In genomic region chr15:46714959-46715358, GRCh38 we compare ENCODE assay signal across 26 cellular contexts.
"Had no signal": no experiment of that assay in that cellular context is flagged by ENCODE, and none has a peak within 500 bp of the region (broad histone marks: within the 10 kb centered on the region; RNA-seq: fewer than 3 reads in every experiment).

No MANE protein-coding gene starts in this region.

- DNase-seq: activated B cell treated with CpG ODN at 0.5 μM for 24 hours; activated CD4-positive, alpha-beta T cell treated with anti-CD3 and anti-CD28 coated beads for 36 hours; activated CD4-positive, alpha-beta T cell treated with anti-CD3 and anti-CD28 coated beads, Interleukin-2, amount 50 U/mL, for 48 hours; activated CD8-positive, alpha-beta memory T cell treated with anti-CD3 and anti-CD28 coated beads, Interleukin-2, amount 50 U/mL, for 48 hours; activated naive CD4-positive, alpha-beta T cell; activated naive CD8-positive, alpha-beta T cell treated with anti-CD3 and anti-CD28 coated beads for 36 hours; activated T-cell treated with anti-CD3 and anti-CD28 coated beads, Interleukin-2, amount 50 U/mL, for 4 hours; colonic mucosa; dorsolateral prefrontal cortex; effector memory CD8-positive, alpha-beta T cell; foreskin melanocyte; left ventricle myocardium superior; mammary epithelial cell; midbrain; natural killer cell; pancreas; psoas muscle; stimulated activated CD4-positive, alpha-beta T cell treated with anti-CD3 and anti-CD28 coated beads, Interleukin-4, amount 100 ng/mL, for 24 hours; stimulated activated naive CD4-positive, alpha-beta T cell treated with Interleukin-2 at 50 U/mL for 16 hours; upper lobe of right lung had no signal

- H3K4me1 Mint-ChIP-seq: activated B cell treated with CpG ODN at 0.5 μM for 24 hours; activated CD4-positive, alpha-beta T cell treated with anti-CD3 and anti-CD28 coated beads for 36 hours; activated naive CD8-positive, alpha-beta T cell treated with anti-CD3 and anti-CD28 coated beads for 36 hours; central memory CD8-positive, alpha-beta T cell; natural killer cell had no signal

- H3K4me1 ChIP-seq: breast epithelium, colonic mucosa, pancreas, psoas muscle, right atrium auricular region, upper lobe of right lung had no signal

- H3K9me3 Mint-ChIP-seq: activated naive CD8-positive, alpha-beta T cell treated with anti-CD3 and anti-CD28 coated beads for 36 hours had no signal

- H3K27me3 ChIP-seq: breast epithelium, colonic mucosa, dorsolateral prefrontal cortex, hepatocyte, pancreas, right atrium auricular region, upper lobe of right lung had no signal

- H3K79me2 ChIP-seq: hepatocyte had no signal

- H3K27ac Mint-ChIP-seq: activated B cell treated with CpG ODN at 0.5 μM for 24 hours; activated CD4-positive, alpha-beta T cell treated with anti-CD3 and anti-CD28 coated beads for 36 hours; activated naive CD8-positive, alpha-beta T cell treated with anti-CD3 and anti-CD28 coated beads for 36 hours; activated T-helper 2 cell treated with anti-CD3 and anti-CD28 coated beads, Interferon-gamma antibody, Interleukin-2, Interleukin-4, amounts not matched to agents 10 μg/mL and 5 μg/mL and 100 μg/mL, durations not matched to agents 14 hours and 24 hours and 36 hours; effector memory CD8-positive, alpha-beta T cell; natural killer cell had no signal

- H3K9me3 ChIP-seq: breast epithelium, colonic mucosa, pancreas, psoas muscle, right atrium auricular region, upper lobe of right lung had no signal

- ATAC-seq: activated CD4-positive, alpha-beta T cell treated with anti-CD3 and anti-CD28 coated beads for 36 hours; activated T-cell treated with anti-CD3 and anti-CD28 coated beads, Interleukin-2, amount 50 U/mL, for 4 hours; effector memory CD8-positive, alpha-beta T cell; esophagus mucosa; left ventricle myocardium superior; natural killer cell; pancreas; psoas muscle; upper lobe of right lung had no signal

- H3K36me3 ChIP-seq: breast epithelium, colonic mucosa, pancreas, right atrium auricular region, upper lobe of right lung had no signal

- H3K27me3 Mint-ChIP-seq: activated B cell treated with CpG ODN at 0.5 μM for 24 hours; activated CD4-positive, alpha-beta T cell treated with anti-CD3 and anti-CD28 coated beads for 36 hours; activated naive CD8-positive, alpha-beta T cell treated with anti-CD3 and anti-CD28 coated beads for 36 hours; central memory CD8-positive, alpha-beta T cell; effector memory CD8-positive, alpha-beta T cell had no signal

- H3K4me3 ChIP-seq: breast epithelium, colonic mucosa, dorsolateral prefrontal cortex, hepatocyte, pancreas, psoas muscle, right atrium auricular region, upper lobe of right lung had no signal

- H3K4me3 Mint-ChIP-seq: activated B cell treated with CpG ODN at 0.5 μM for 24 hours; activated CD4-positive, alpha-beta T cell treated with anti-CD3 and anti-CD28 coated beads for 36 hours; activated naive CD8-positive, alpha-beta T cell treated with anti-CD3 and anti-CD28 coated beads for 36 hours; activated T-cell treated with anti-CD3 and anti-CD28 coated beads, Interleukin-2, amount 50 U/mL, for 4 hours; central memory CD8-positive, alpha-beta T cell; effector memory CD8-positive, alpha-beta T cell; natural killer cell had no signal

- H2AFZ ChIP-seq: hepatocyte had no signal

- H3K36me3 Mint-ChIP-seq: activated naive CD8-positive, alpha-beta T cell treated with anti-CD3 and anti-CD28 coated beads for 36 hours; natural killer cell had no signal

- H3K4me2 ChIP-seq: hepatocyte had no signal

- H3K27ac ChIP-seq: breast epithelium, colonic mucosa, dorsolateral prefrontal cortex, hepatocyte, pancreas, psoas muscle, right atrium auricular region, upper lobe of right lung had no signal
